In the genomic region with DNA sequence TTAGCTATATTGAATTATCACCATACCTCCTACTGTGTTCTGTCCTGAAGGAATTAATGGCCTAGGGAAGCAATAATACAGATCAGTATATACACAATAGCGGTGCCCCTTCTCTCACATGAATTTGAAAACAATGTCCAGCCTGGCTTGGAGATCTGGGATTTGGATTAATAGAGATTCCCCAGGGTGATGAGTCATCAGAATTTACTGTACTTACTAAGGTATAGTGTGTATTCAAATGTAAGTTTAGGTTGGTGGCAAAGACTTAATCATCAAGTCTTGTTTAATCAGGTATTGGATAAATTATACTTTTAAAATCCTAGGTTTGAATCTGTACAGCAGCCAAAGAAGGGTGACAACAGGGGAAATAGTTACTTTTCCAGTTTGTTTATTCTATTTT, we compare ENCODE assay signal across 19 cellular contexts.
A peak's percentile ranks its signal among the peaks of the same experiment; 100 is the strongest.
DNase-seq lines count a peak whose midpoint lies in the region; ATAC-seq, FAIRE-seq and TF ChIP-seq lines count a peak whose summit lies in the region.
"Had no signal": no experiment of that assay in that cellular context is flagged by ENCODE, and none has a peak within 500 bp of the region (broad histone marks: within the 10 kb centered on the region; RNA-seq: fewer than 3 reads in every experiment).

No MANE protein-coding gene starts in this region.

- intact Hi-C loops in left cardiac atrium (cut with DNase I) (loop anchor here in 1 of 2 donors (1.0 to 5.0 kb wide), 2 partner anchors 37 to 46 kb away; no protein-coding TSS in a partner anchor), left lung (cut with DNase I) (no loop called here), thyroid gland (cut with DNase I) (no loop called here)

- H3K27me3 ChIP-seq in cardiac muscle cell (no peaks in the 10 kb centered on the region), bronchial epithelial cell (ENCODE audit: control insufficient read depth, insufficient read depth, low read length) (no peaks in the 10 kb centered on the region), left lung (no peaks in the 10 kb centered on the region), thyroid gland (no peaks in the 10 kb centered on the region)

- no peak for TF ChIP-seq POLR2A in thyroid gland (IDR thresholded peaks at IDR 0.05)

- no peaks in the 10 kb centered on the region for H3K9me3 ChIP-seq in cardiac muscle cell (ENCODE audit: low read depth)
- no peaks in the 10 kb centered on the region for H3K9me3 ChIP-seq in left lung
- H3K9me3 ChIP-seq in thyroid gland, result no peaks in the 10 kb centered on the region

- ATAC-seq in left cardiac atrium (no peak), left lung (no peak)
- ATAC-seq: activated naive CD8-positive, alpha-beta T cell treated with anti-CD3 and anti-CD28 coated beads, Interleukin-2, amount 50 U/mL, for 24 hours had no signal

- H3K27ac ChIP-seq in cardiac muscle cell, result peak overlapping the region; percentile 57
- H3K27ac ChIP-seq in left lung, result peak overlapping the region; percentile 60 to 84
- H3K27ac ChIP-seq in thyroid gland, result peak overlapping the region in 2 of 3 donors; percentile 4 to 38
- H3K27ac ChIP-seq: HL-60 had no signal

- no peak for FAIRE-seq in bronchial epithelial cell (lab: Jason Lieb, UNC)
- FAIRE-seq: endometrium had no signal

- TF ChIP-seq CTCF in cardiac muscle cell (IDR thresholded peaks at IDR 0.05; ENCODE audit: low read depth, low read length) (no peak), bronchial epithelial cell (IDR thresholded peaks at IDR 0.05; ENCODE audit: insufficient read depth, low read length, severe bottlenecking) (no peak), left lung (IDR thresholded peaks at IDR 0.05) (no peak), thyroid gland (IDR thresholded peaks at IDR 0.05) (no peak)

- no peaks in the 10 kb centered on the region for H3K36me3 ChIP-seq in cardiac muscle cell
- no peaks in the 10 kb centered on the region for H3K36me3 ChIP-seq in bronchial epithelial cell (ENCODE audit: control insufficient read depth, insufficient read depth, low read length)
- H3K36me3 ChIP-seq in left lung, result no peaks in the 10 kb centered on the region
- no peaks in the 10 kb centered on the region for H3K36me3 ChIP-seq in thyroid gland

- H3K4me1 ChIP-seq in cardiac muscle cell (ENCODE audit: low read depth), result peaks cover 12% of the 10 kb centered on the region
- peaks cover 6 to 9% of the 10 kb centered on the region in 2 donors for H3K4me1 ChIP-seq in left lung
- peaks cover 3 to 16% of the 10 kb centered on the region in 2 donors for H3K4me1 ChIP-seq in thyroid gland

- H3K4me3 ChIP-seq in cardiac muscle cell, result no peak overlapping the region
- no peak overlapping the region for H3K4me3 ChIP-seq in bronchial epithelial cell (ENCODE audit: low read depth, low read length)
- H3K4me3 ChIP-seq in left lung, result no peak overlapping the region
- no peak overlapping the region for H3K4me3 ChIP-seq in thyroid gland (replicated peaks in 1 of 3)

- DNase-seq in cardiac muscle cell (ENCODE audit: low read depth in 1 of 2, low spot score in 1 of 2), result peak in 1 of 2 donors; percentile 49
- DNase-seq in left cardiac atrium, result no peak
- DNase-seq in bronchial epithelial cell (ENCODE audit: low read depth), result peak; percentile 79
- no peak for DNase-seq in left lung
- no peak for DNase-seq in thyroid gland
- DNase-seq in activated CD8-positive, alpha-beta memory T cell treated with anti-CD3 and anti-CD28 coated beads, Interleukin-2, amount 50 U/mL, for 48 hours, result no peak
- DNase-seq in GDM1 (lab: John Stamatoyannopoulos, UW), result no peak
- DNase-seq in effector CD4-positive, alpha-beta T cell, result no peak
- DNase-seq: activated CD4-positive, alpha-beta memory T cell treated with anti-CD3 and anti-CD28 coated beads, Interleukin-2, amount 10 ng/mL, durations not matched to agents 7 days and 5 days; activated naive CD8-positive, alpha-beta T cell treated with anti-CD3 and anti-CD28 coated beads, Interleukin-2, amount 50 U/mL, for 24 hours; central memory CD4-positive, alpha-beta T cell; DMS79 treated with DMSO at 0.1 percent for 48 hours; Kasumi-1; NCI-H1694 treated with DMSO at 0.1 percent for 48 hours; NCI-H510A treated with DMSO at 0.1 percent for 48 hours; SW 1271; trophoblast cell had no signal

- WGBS in thyroid gland, 2 donors, result 81 to 85% methylated on average over 1 of the region's 1 CpG

Comparison
In these comparisons a context has a peak if more than half of its experiments do, and no peak if none do; other contexts are left out.
1. H3K27ac ChIP-seq: peak in every context shown above with its lines; median percentile 72 in left lung; 57 in cardiac muscle cell; 21 in thyroid gland.